29 cellular contexts compared by ENCODE assay signal in the genomic region with DNA sequence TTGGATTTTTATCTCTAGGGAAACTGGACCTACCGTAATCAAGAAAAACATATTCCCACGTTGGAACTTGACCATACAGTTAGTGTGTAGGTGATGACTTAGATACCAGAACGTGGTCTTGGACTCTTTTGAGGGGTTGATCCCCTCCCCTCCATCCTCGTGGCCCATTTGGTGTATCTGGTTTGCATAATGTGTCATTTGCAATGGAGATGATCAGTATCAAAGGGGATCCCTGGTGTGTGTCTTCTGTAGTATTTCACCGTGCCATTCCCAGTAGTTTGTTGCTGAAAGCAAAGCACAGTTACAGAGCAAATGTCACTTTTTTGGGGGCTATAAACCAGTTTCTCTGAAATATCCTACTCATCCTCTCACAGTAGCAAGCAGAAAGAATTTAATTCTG.
"Had no signal": no experiment of that assay in that cellular context is flagged by ENCODE, and none has a peak within 500 bp of the region (broad histone marks: within the 10 kb centered on the region; RNA-seq: fewer than 3 reads in every experiment).

No MANE protein-coding gene starts in this region.

- H3K27me3 Mint-ChIP-seq: progenitor cell of endocrine pancreas; stimulated activated naive CD8-positive, alpha-beta T cell treated with anti-CD3 and anti-CD28 coated beads, Interleukin-15, Interleukin-2, amounts not matched to agents 100 ng/mL and 50 ng/mL, for 24 hours; type B pancreatic cell had no signal

- H3K4me1 ChIP-seq: parathyroid adenoma, psoas muscle, testis, upper lobe of right lung, uterus had no signal

- H3K9me3 ChIP-seq: ovary, psoas muscle, right lobe of liver, sigmoid colon, stomach, suprapubic skin, testis, tibial nerve, upper lobe of right lung, uterus had no signal

- H3K79me2 ChIP-seq: parathyroid adenoma had no signal

- H3K36me3 Mint-ChIP-seq: natural killer cell; stimulated activated naive B cell treated with anti-CD40 and anti-IgM and Interleukin-4, amounts not matched to agents 10 μg/mL and 1 μg/mL and 100 μg/mL, for 72 hours had no signal

- ATAC-seq: naive thymus-derived CD4-positive, alpha-beta T cell; natural killer cell; psoas muscle; right cardiac atrium; stimulated activated effector memory CD8-positive, alpha-beta T cell treated with anti-CD3 and anti-CD28 coated beads, Interleukin-12 subunit alpha, Interleukin-12 subunit beta, amount 100 ng/mL, for 72 hours; stimulated activated naive B cell treated with anti-CD40 and anti-IgM and Interleukin-4, amounts not matched to agents 10 μg/mL and 1 μg/mL and 100 μg/mL, for 72 hours; upper lobe of right lung had no signal

- DNase-seq: naive thymus-derived CD4-positive, alpha-beta T cell; natural killer cell; occipital lobe; ovary; posterior cingulate gyrus; psoas muscle; right cardiac atrium; right lobe of liver; sigmoid colon; small intestine; stimulated activated CD4-positive, alpha-beta T cell treated with anti-CD3 and anti-CD28 coated beads, Interleukin-15, amount 100 ng/mL, for 24 hours; stimulated activated CD4-positive, alpha-beta T cell treated with anti-CD3 and anti-CD28 coated beads, Interleukin-2, amount 100 ng/mL, for 24 hours; stimulated activated CD4-positive, alpha-beta T cell treated with anti-CD3 and anti-CD28 coated beads, Interleukin-2, amount 100 ng/mL, for 48 hours; stimulated activated CD4-positive, alpha-beta T cell treated with anti-CD3 and anti-CD28 coated beads, Interleukin-4, amount 100 ng/mL, for 24 hours; stimulated activated naive B cell treated with anti-CD40 and anti-IgM and Interleukin-4, amounts not matched to agents 10 μg/mL and 1 μg/mL and 100 μg/mL, for 72 hours; stimulated activated naive CD4-positive, alpha-beta T cell treated with Interleukin-2 at 50 U/mL for 16 hours; stomach; testis; upper lobe of right lung; uterus had no signal

- H3K27me3 ChIP-seq: neural progenitor cell, ovary, right lobe of liver, sigmoid colon, stomach, suprapubic skin, testis, tibial nerve, upper lobe of right lung, uterus had no signal

- H2AFZ ChIP-seq: neural progenitor cell, parathyroid adenoma had no signal

- H3K4me3 Mint-ChIP-seq: naive thymus-derived CD4-positive, alpha-beta T cell; natural killer cell; nephron; neural progenitor cell; stimulated activated effector memory CD8-positive, alpha-beta T cell treated with anti-CD3 and anti-CD28 coated beads, Interleukin-12 subunit alpha, Interleukin-12 subunit beta, amount 100 ng/mL, for 72 hours; stimulated activated naive B cell treated with anti-CD40 and anti-IgM and Interleukin-4, amounts not matched to agents 10 μg/mL and 1 μg/mL and 100 μg/mL, for 72 hours; stimulated activated naive CD8-positive, alpha-beta T cell treated with anti-CD3 and anti-CD28 coated beads, Interleukin-15, Interleukin-2, amounts not matched to agents 100 ng/mL and 50 ng/mL, for 24 hours; type B pancreatic cell had no signal

- H3K27ac ChIP-seq: ovary, parathyroid adenoma, psoas muscle, right lobe of liver, sigmoid colon, stomach, suprapubic skin, testis, tibial nerve, upper lobe of right lung, uterus had no signal

- H3K9ac ChIP-seq: neural progenitor cell, parathyroid adenoma had no signal

- H3K27ac Mint-ChIP-seq: naive thymus-derived CD4-positive, alpha-beta T cell; natural killer cell; neural progenitor cell; stimulated activated effector memory CD8-positive, alpha-beta T cell treated with anti-CD3 and anti-CD28 coated beads, Interleukin-12 subunit alpha, Interleukin-12 subunit beta, amount 100 ng/mL, for 72 hours; stimulated activated naive B cell treated with anti-CD40 and anti-IgM and Interleukin-4, amounts not matched to agents 10 μg/mL and 1 μg/mL and 100 μg/mL, for 72 hours; stimulated activated naive CD8-positive, alpha-beta T cell treated with anti-CD3 and anti-CD28 coated beads, Interleukin-15, Interleukin-2, amounts not matched to agents 100 ng/mL and 50 ng/mL, for 24 hours had no signal

- H3K36me3 ChIP-seq: neural progenitor cell, ovary, uterus had no signal

- H3K4me3 ChIP-seq: neural progenitor cell, ovary, psoas muscle, right lobe of liver, sigmoid colon, stomach, suprapubic skin, testis, tibial nerve, upper lobe of right lung, uterus had no signal

- H3K9me3 Mint-ChIP-seq: natural killer cell; nephron; neural progenitor cell; stimulated activated effector memory CD8-positive, alpha-beta T cell treated with anti-CD3 and anti-CD28 coated beads, Interleukin-12 subunit alpha, Interleukin-12 subunit beta, amount 100 ng/mL, for 72 hours; stimulated activated naive B cell treated with anti-CD40 and anti-IgM and Interleukin-4, amounts not matched to agents 10 μg/mL and 1 μg/mL and 100 μg/mL, for 72 hours; stimulated activated naive CD8-positive, alpha-beta T cell treated with anti-CD3 and anti-CD28 coated beads, Interleukin-15, Interleukin-2, amounts not matched to agents 100 ng/mL and 50 ng/mL, for 24 hours; type B pancreatic cell had no signal
